Comparison of ENCODE assay signal across 16 cellular contexts in the genomic region with DNA sequence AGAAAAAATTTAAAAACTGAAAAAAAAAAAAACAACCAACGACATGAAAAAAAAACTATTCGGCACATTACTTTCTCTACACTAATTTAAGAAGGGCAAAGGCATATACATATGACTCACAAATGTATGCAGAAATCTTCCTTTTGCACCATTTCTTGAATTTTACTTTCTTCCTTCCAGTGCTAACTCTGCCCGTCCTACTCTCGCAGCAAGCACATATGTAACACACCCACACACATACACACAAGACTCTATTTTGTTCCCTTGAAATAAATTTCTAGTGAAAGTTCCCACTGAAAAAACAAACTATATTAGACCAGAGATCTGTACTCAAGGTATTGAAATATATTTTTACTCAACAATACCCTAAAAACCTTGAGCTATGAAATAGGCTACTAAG. TPM values are rescaled to one million over a fixed set of nuclear protein-coding genes. Genes with fewer than 3 reads are reported as not detected.
DNase-seq lines count a peak whose midpoint lies in the region; ATAC-seq, FAIRE-seq and TF ChIP-seq lines count a peak whose summit lies in the region.
"Had no signal": no experiment of that assay in that cellular context is flagged by ENCODE, and none has a peak within 500 bp of the region (broad histone marks: within the 10 kb centered on the region; RNA-seq: fewer than 3 reads in every experiment).

No MANE protein-coding gene starts in this region.

- peaks cover 98% of the 10 kb centered on the region for H3K79me2 ChIP-seq in GM23338 (replicated peaks; ENCODE audit: insufficient read depth)
- peaks cover 93% of the 10 kb centered on the region for H3K79me2 ChIP-seq in GM12878 (ENCODE audit: control insufficient read depth, insufficient read depth, low read length)

- no peak for TF ChIP-seq POLR2A in GM12878 (IDR thresholded peaks at IDR 0.05; ENCODE audit: low read depth, low read length)

- H3K4me1 ChIP-seq in GM23338 (ENCODE audit: insufficient read depth) = peaks cover 37% of the 10 kb centered on the region
- H3K4me1 ChIP-seq in GM12878 (ENCODE audit: control insufficient read depth, insufficient read depth, low read length) = peaks cover 16% of the 10 kb centered on the region; the same call in 1 of the 2 replicates
- peaks cover 12% of the 10 kb centered on the region for H3K4me1 ChIP-seq in A673 (ENCODE audit: insufficient read depth, low read length, poor library complexity, severe bottlenecking)

- H4K20me1 ChIP-seq in GM23338 (replicated peaks; ENCODE audit: insufficient read depth) = peaks cover 9% of the 10 kb centered on the region; the same call in 1 of the 2 replicates
- no peaks in the 10 kb centered on the region for H4K20me1 ChIP-seq in GM12878 (ENCODE audit: control insufficient read depth, insufficient read depth)

- H3K9me3 ChIP-seq in GM12878 (replicated peaks; ENCODE audit: control insufficient read depth, insufficient read depth, low read length) = peaks cover 5% of the 10 kb centered on the region; the same call in 2 of the 3 replicates
- no peaks in the 10 kb centered on the region for H3K9me3 ChIP-seq in A673 (ENCODE audit: low read depth, low read length, poor library complexity, severe bottlenecking)
- H3K9me3 ChIP-seq: esophagus squamous epithelium, upper lobe of left lung had no signal

- POLR2A ChIA-PET in activated CD4-positive, alpha-beta T cell treated with anti-CD3 and anti-CD28 coated beads, Interleukin-2, amount 10 ng/mL, durations not matched to agents 7 days and 5 days (lab: Charles Lee) = interaction anchor here (6.4 kb wide), 1 partner anchor 14 kb away, joined by 38 read pairs; a partner anchor contains a TSS
- POLR2A ChIA-PET in GM12878 (lab: Charles Lee) (interaction anchor here (0.6 to 8.8 kb wide), 7 partner anchors 14 to 373 kb away, joined by 3 to 112 read pairs (median 5); a partner anchor contains a TSS), A673 (lab: Charles Lee; ENCODE audit: low non-redundant PET) (no interaction called here)

- H3K9me3 Mint-ChIP-seq in activated CD4-positive, alpha-beta T cell treated with anti-CD3 and anti-CD28 coated beads, Interleukin-2, amount 10 ng/mL, durations not matched to agents 7 days and 5 days = peaks cover 5% of the 10 kb centered on the region
- H3K9me3 Mint-ChIP-seq in GM23338 = no peaks in the 10 kb centered on the region; the same call in 2 of the 3 replicates
- H3K9me3 Mint-ChIP-seq in nephron = peaks cover 3% of the 10 kb centered on the region
- H3K9me3 Mint-ChIP-seq: HFFc6 had no signal

- 30% methylated on average over 4 of the region's 4 CpGs for WGBS in GM12878 (ENCODE audit: insufficient coverage, insufficient replicate concordance, low lambda C conversion rate, missing lambda C conversion rate)

- intact Hi-C loops in GM12878 (cut with micrococcal nuclease; ENCODE audit: unreplicated experiment) = loop anchor here (5.0 kb wide), 2 partner anchors 84 to 139 kb away; no protein-coding TSS in a partner anchor
- intact Hi-C loops in A673 (cut with micrococcal nuclease; ENCODE audit: unreplicated experiment) = no loop called here

- H3K27me3 Mint-ChIP-seq in activated CD4-positive, alpha-beta T cell treated with anti-CD3 and anti-CD28 coated beads, Interleukin-2, amount 10 ng/mL, durations not matched to agents 7 days and 5 days = no peaks in the 10 kb centered on the region
- H3K27me3 Mint-ChIP-seq in GM23338 (ENCODE audit: insufficient read depth, low read depth, poor library complexity) (no peaks in the 10 kb centered on the region), nephron (ENCODE audit: low read depth) (no peaks in the 10 kb centered on the region)

- H3K4me1 Mint-ChIP-seq in activated CD4-positive, alpha-beta T cell treated with anti-CD3 and anti-CD28 coated beads, Interleukin-2, amount 10 ng/mL, durations not matched to agents 7 days and 5 days = peaks cover 78% of the 10 kb centered on the region
- H3K4me1 Mint-ChIP-seq in GM23338 (peaks cover 37% of the 10 kb centered on the region), nephron (peaks cover 42% of the 10 kb centered on the region)

- H3K27me3 ChIP-seq in GM23338 (ENCODE audit: insufficient read depth) (no peaks in the 10 kb centered on the region), GM12878 (replicated peaks in 1 of 2; ENCODE audit: control insufficient read depth in 2 of 2, insufficient read depth in 2 of 2, low read length in 1 of 2) (no peaks in the 10 kb centered on the region), A673 (replicated peaks; ENCODE audit: insufficient read depth, low read depth, low read length, poor library complexity) (no peaks in the 10 kb centered on the region)
- H3K27me3 ChIP-seq: esophagus squamous epithelium, hepatocyte, upper lobe of left lung had no signal

- no peak overlapping the region for H2AFZ ChIP-seq in GM23338
- no peak overlapping the region for H2AFZ ChIP-seq in GM12878 (ENCODE audit: control insufficient read depth, low read depth, low read length)
- H2AFZ ChIP-seq: hepatocyte had no signal

- SMC1A ChIA-PET in GM12878 (lab: Charles Lee; ENCODE audit: uncharacterized antibody, unreplicated experiment) = interaction anchor here (0.6 to 7.5 kb wide), 13 partner anchors 10 to 271 kb away, joined by 3 to 98 read pairs (median 4); a partner anchor contains a TSS

- CTCF ChIA-PET in activated CD4-positive, alpha-beta T cell treated with anti-CD3 and anti-CD28 coated beads, Interleukin-2, amount 10 ng/mL, durations not matched to agents 7 days and 5 days (lab: Charles Lee) = interaction anchor here (1.0 to 5.6 kb wide), 3 partner anchors 11 to 385 kb away, joined by 3 to 27 read pairs (median 3); a partner anchor contains a TSS
- CTCF ChIA-PET in GM12878 (lab: Yijun Ruan, JAX) (interaction anchor here (1.4 kb wide), 1 partner anchor 319 kb away, joined by 4 read pairs; no protein-coding TSS in a partner anchor), A673 (lab: Charles Lee) (no interaction called here)

- H3K9ac ChIP-seq in GM12878 (ENCODE audit: control insufficient read depth, insufficient read depth, low read length) = no peak overlapping the region

- H3K27ac Mint-ChIP-seq in activated CD4-positive, alpha-beta T cell treated with anti-CD3 and anti-CD28 coated beads, Interleukin-2, amount 10 ng/mL, durations not matched to agents 7 days and 5 days = peak overlapping the region; percentile 80
- peak overlapping the region; percentile 34; the same call in 1 of the 2 replicates for H3K27ac Mint-ChIP-seq in GM23338
- H3K27ac Mint-ChIP-seq in nephron = peak overlapping the region; percentile 7 to 53 (median 31)
- H3K27ac Mint-ChIP-seq: HFFc6 had no signal

- DNase-seq in activated CD4-positive, alpha-beta T cell treated with anti-CD3 and anti-CD28 coated beads, Interleukin-2, amount 10 ng/mL, durations not matched to agents 7 days and 5 days = no peak
- no peak for DNase-seq in activated CD4-positive, alpha-beta T cell treated with anti-CD3 and anti-CD28 coated beads, Interleukin-2, amount 50 U/mL, for 1 hour
- DNase-seq in GM23338 (ENCODE audit: low spot score) (no peak), GM12878 (ENCODE audit: low read depth, low spot score) (no peak), A673 (ENCODE audit: low spot score) (no peak), epidermal melanocyte (ENCODE audit: insufficient read length, low spot score) (no peak)
- DNase-seq: activated CD4-positive, CD25-positive, alpha-beta regulatory T cell treated with anti-CD3 and anti-CD28 coated beads, Interleukin-2, amount 50 U/mL, for 72 hours; DMS 273 treated with DMSO at 0.1 percent for 48 hours; esophagus squamous epithelium; HFFc6; mesenchymal stem cell; NCI-H2227 treated with DMSO at 0.1 percent for 48 hours; upper lobe of left lung had no signal

- TF ChIP-seq RAD21 in GM12878 (IDR thresholded peaks at IDR 0.05; ENCODE audit: insufficient read depth, low read depth, low read length) = no peak

- no peaks in the 10 kb centered on the region for H3F3A ChIP-seq in GM23338 (replicated peaks; ENCODE audit: low read depth)

- H3K36me3 ChIP-seq in GM23338 (ENCODE audit: insufficient read depth) (no peaks in the 10 kb centered on the region), GM12878 (ENCODE audit: control insufficient read depth in 2 of 2, insufficient read depth in 2 of 2, low read length in 1 of 2) (no peaks in the 10 kb centered on the region; a peak in 1 of 4 replicates), A673 (ENCODE audit: insufficient read depth, low read length, poor library complexity, severe bottlenecking) (no peaks in the 10 kb centered on the region)
- H3K36me3 ChIP-seq: upper lobe of left lung had no signal

- no peak for TF ChIP-seq CTCF in GM23338 (conservative IDR thresholded peaks at IDR 0.05; ENCODE audit: low read depth in 2 of 2)
- TF ChIP-seq CTCF in GM12878 (IDR thresholded peaks at IDR 0.05 in 2 of 3, conservative IDR thresholded peaks at IDR 0.05 in 1 of 3; ENCODE audit: control insufficient read depth in 2 of 3, extremely low read depth in 1 of 3, insufficient read depth in 1 of 3, low read depth in 3 of 3, low read length in 3 of 3) = no peak
- TF ChIP-seq CTCF in nephron (IDR thresholded peaks at IDR 0.05; ENCODE audit: unreplicated experiment in 3 of 3) = no peak
- no peak for TF ChIP-seq CTCF in A673 (conservative IDR thresholded peaks at IDR 0.05; ENCODE audit: low read depth, low read length)

- H3K9me2 ChIP-seq in GM23338 (ENCODE audit: insufficient read depth) = 0 out of 2 replicates have a peak, but pooled peaks cover 3% of the 10 kb centered on the region

- peak overlapping the region; percentile 58 for H3K4me3 Mint-ChIP-seq in activated CD4-positive, alpha-beta T cell treated with anti-CD3 and anti-CD28 coated beads, Interleukin-2, amount 10 ng/mL, durations not matched to agents 7 days and 5 days
- H3K4me3 Mint-ChIP-seq in GM23338 (no peak overlapping the region), nephron (no peak overlapping the region)
- H3K4me3 Mint-ChIP-seq: HFFc6 had no signal

- no peak for FAIRE-seq in GM12878 (lab: Jason Lieb, UNC)

- TF ChIP-seq EP300 in GM12878 (IDR thresholded peaks at IDR 0.05; ENCODE audit: borderline replicate concordance in 1 of 2, control insufficient read depth in 1 of 2, low read depth in 2 of 2, low read length in 2 of 2) = no peak

- RAD21 ChIA-PET in GM12878 (lab: Charles Lee; ENCODE audit: unreplicated experiment) = interaction anchor here (0.6 to 9.9 kb wide), 10 partner anchors 10 to 439 kb away, joined by 3 to 167 read pairs (median 6); a partner anchor contains a TSS

- H3K27ac ChIP-seq in GM23338 (ENCODE audit: low read depth) (no peak overlapping the region), GM12878 (ENCODE audit: control insufficient read depth, insufficient read depth) (peak overlapping the region; percentile 59), A673 (ENCODE audit: low read depth, low read length, poor library complexity, severe bottlenecking) (no peak overlapping the region)
- H3K27ac ChIP-seq: esophagus squamous epithelium, hepatocyte had no signal

- no TSS peak for BruUV-seq in GM12878 (replicated peaks; lab: Mats Ljungman, UMichigan)
- no TSS peak for BruUV-seq in A673 (replicated peaks; lab: Mats Ljungman, UMichigan)

- ATAC-seq in GM23338 = no peak
- ATAC-seq in GM12878 = no peak
- no peak for ATAC-seq in GM19023 (IDR thresholded peaks at IDR 0.05; ENCODE audit: unreplicated experiment)

- H3K4me2 ChIP-seq in GM23338 (no peak overlapping the region), GM12878 (ENCODE audit: control insufficient read depth, insufficient read depth) (peak overlapping the region; percentile 65)
- H3K4me2 ChIP-seq: hepatocyte had no signal

- peaks cover 50% of the 10 kb centered on the region for H3K36me3 Mint-ChIP-seq in activated CD4-positive, alpha-beta T cell treated with anti-CD3 and anti-CD28 coated beads, Interleukin-2, amount 10 ng/mL, durations not matched to agents 7 days and 5 days (ENCODE audit: low read depth)
- H3K36me3 Mint-ChIP-seq in GM23338 (ENCODE audit: low read depth) (peaks cover 24% of the 10 kb centered on the region; the same call in 2 of the 3 replicates), nephron (ENCODE audit: low read depth) (peaks cover 35% of the 10 kb centered on the region)

- in situ Hi-C loops in GM12878 (cut with MboI) = loop anchor here (10.0 to 25.0 kb wide), 2 partner anchors 544 to 736 kb away; no protein-coding TSS in a partner anchor

- H3K4me3 ChIP-seq in GM23338 = no peak overlapping the region
- H3K4me3 ChIP-seq in GM12878 = peak overlapping the region; percentile 22; the same call in 1 of the 2 replicates
- H3K4me3 ChIP-seq in A673 (ENCODE audit: low read depth, low read length, poor library complexity, severe bottlenecking) = no peak overlapping the region
- H3K4me3 ChIP-seq: esophagus squamous epithelium, hepatocyte, upper lobe of left lung had no signal

RNA-seq across cellular contexts. Expression of a gene that starts 14.6 kb away (rescaled TPM):
- 100 to 1,000 TPM; 102 to 133 TPM for total RNA-seq in activated CD4-positive, alpha-beta T cell treated with anti-CD3 and anti-CD28 coated beads, Interleukin-2, amount 10 ng/mL, durations not matched to agents 7 days and 5 days
- total RNA-seq in GM23338 (2014; rRNA removed; shearing (Covaris generic)) = 15.5 and 16.0 TPM in 2 replicates
- polyA plus RNA-seq in GM23338 (2016; fragmentation: Nextera tagmentation; extraction: Ambion mirVana) (26.8 and 36.2 TPM in 2 replicates), GM12878 (2011; rRNA removed) (100 and 164 TPM in 2 replicates), GM12878 (2014; fragmentation: Illumina TruSeq; extraction: Trizol) (46.4 and 59.9 TPM in 2 replicates), GM12878 (2014; fragmentation: Nextera tagmentation; extraction: Ambion mirVana) (10 to 100 TPM; 23.7 to 61.5 TPM), GM12878 (2014; rRNA removed) (51.3 and 60.2 TPM in 2 replicates), GM12878 (2016; fragmentation: Nextera tagmentation; extraction: Ambion mirVana) (100 to 1,000 TPM in 1 of 2 experiments, 10 to 100 TPM in 1; 97.0 to 147 TPM)
- total RNA-seq in GM12878 (2013; cell fraction: nucleolus; rRNA removed) = 121 and 128 TPM in 2 replicates
- total RNA-seq in GM12878 (2014; rRNA removed) (27.3 and 27.8 TPM in 2 replicates), GM12878 (2014; rRNA removed; fragmentation: Illumina TruSeq; extraction: Trizol) (34.0 and 35.3 TPM in 2 replicates), GM12878 (2021) (186 and 194 TPM in 2 replicates), A673 (2021) (18.0 and 23.2 TPM in 2 replicates)
- polyA plus RNA-seq in GM12878 (2011; ENCODE audit: low read depth) = 72.3 TPM
- 153 and 176 TPM in 2 replicates for polyA plus RNA-seq in GM12878 (2011; cell fraction: cytosol; rRNA removed)
- polyA plus RNA-seq in GM12878 (2011; cell fraction: nucleus; rRNA removed) = 119 and 192 TPM in 2 replicates
- 131 and 205 TPM in 2 replicates for polyA plus RNA-seq in GM12878 (2012)
- 209 and 266 TPM in 2 replicates for polyA minus RNA-seq in GM12878 (2011; rRNA and poly(A)+ RNA removed)
- 81.5 and 90.4 TPM in 2 replicates for polyA minus RNA-seq in GM12878 (2011; cell fraction: cytosol; rRNA and poly(A)+ RNA removed)
- 130 and 142 TPM in 2 replicates for polyA minus RNA-seq in GM12878 (2011; cell fraction: nucleus; rRNA and poly(A)+ RNA removed)
